ENCODE assay signal across 9 cellular contexts in the genomic region with DNA sequence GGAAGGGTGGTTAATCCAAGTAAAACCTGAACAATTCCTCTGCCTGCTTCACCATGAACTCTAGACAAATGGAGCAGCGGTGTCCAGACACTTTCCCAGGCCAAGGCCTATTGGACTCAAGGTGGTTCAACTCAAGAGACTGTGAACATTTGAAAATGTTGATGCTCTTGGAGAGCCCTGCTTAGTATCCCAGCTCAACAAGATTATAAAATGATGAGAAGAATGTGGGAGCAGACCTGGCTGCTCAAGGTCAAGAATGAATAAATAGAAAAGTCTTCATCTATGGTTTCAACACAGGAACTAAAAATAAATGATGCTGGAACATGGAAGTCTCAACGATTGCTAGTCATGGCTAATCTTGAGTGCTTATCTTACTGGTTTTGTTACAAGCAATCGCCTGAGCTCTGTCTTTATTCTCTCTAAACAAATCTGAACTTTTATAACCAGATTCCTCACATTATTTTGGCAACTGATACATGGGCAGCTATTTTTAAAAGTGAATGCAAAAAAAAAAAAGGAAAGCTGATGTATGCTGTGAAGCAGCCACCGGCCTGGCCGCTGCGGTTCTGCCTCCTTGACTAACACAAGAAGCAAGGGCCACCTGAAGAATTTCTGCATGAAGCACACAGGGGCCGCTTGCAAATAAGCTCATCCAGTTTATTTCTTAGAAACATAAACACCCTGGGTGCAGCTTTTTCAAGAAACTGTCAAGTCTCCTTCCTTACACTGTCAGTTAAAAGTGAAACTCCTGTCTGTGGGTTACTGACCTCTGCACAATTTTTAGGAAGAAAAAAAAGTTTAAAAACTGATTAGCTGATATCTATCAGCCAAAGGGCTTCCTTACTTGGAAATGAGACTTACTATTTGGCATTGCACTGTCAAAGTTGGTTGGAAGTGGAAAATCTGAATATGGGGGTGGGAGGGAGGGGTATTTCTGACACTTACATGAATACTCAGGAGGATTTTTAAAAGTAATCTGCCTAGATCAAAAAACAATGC.
DNase-seq lines count a peak whose midpoint lies in the region; ATAC-seq and TF ChIP-seq lines count a peak whose summit lies in the region.
"Had no signal": no experiment of that assay in that cellular context is flagged by ENCODE, and none has a peak within 500 bp of the region (broad histone marks: within the 10 kb centered on the region; RNA-seq: fewer than 3 reads in every experiment).

No MANE protein-coding gene starts in this region.

- no peaks in the 10 kb centered on the region for H3K9me3 Mint-ChIP-seq in activated naive CD4-positive, alpha-beta T cell treated with anti-CD3 and anti-CD28 coated beads, Interleukin-2, amount 10 ng/mL, durations not matched to agents 7 days and 5 days

- TF ChIP-seq CTCF in lower lobe of right lung (IDR thresholded peaks at IDR 0.05) = no peak
- TF ChIP-seq CTCF in upper lobe of left lung (IDR thresholded peaks at IDR 0.05) = no peak

- no peak for TF ChIP-seq EP300 in upper lobe of left lung (IDR thresholded peaks at IDR 0.05)

- H3K36me3 ChIP-seq in lower lobe of right lung = no peaks in the 10 kb centered on the region
- H3K36me3 ChIP-seq in upper lobe of left lung = no peaks in the 10 kb centered on the region
- H3K36me3 ChIP-seq: WERI-Rb-1 had no signal

- peak overlapping the region; percentile 71 for H3K4me3 Mint-ChIP-seq in activated naive CD4-positive, alpha-beta T cell treated with anti-CD3 and anti-CD28 coated beads, Interleukin-2, amount 10 ng/mL, durations not matched to agents 7 days and 5 days

- DNase-seq in activated effector memory CD4-positive, alpha-beta T cell treated with anti-CD3 and anti-CD28 coated beads, Interleukin-2, amount 50 U/mL, for 16 hours = peak; percentile 68
- DNase-seq in activated effector memory CD4-positive, alpha-beta T cell treated with Interleukin-2 at 50 U/mL for 16 hours = no peak
- DNase-seq in activated naive CD4-positive, alpha-beta T cell treated with anti-CD3 and anti-CD28 coated beads, Interleukin-2, amount 10 ng/mL, durations not matched to agents 7 days and 5 days = peak; percentile 50
- no peak for DNase-seq in lower lobe of right lung
- DNase-seq in upper lobe of left lung = peak in 1 of 2 donors; percentile 41
- DNase-seq in DMS 273 (lab: John Stamatoyannopoulos, UW; ENCODE audit: unreplicated experiment) = no peak
- no peak for DNase-seq in DMS153 treated with DMSO at 0.1 percent for 48 hours (lab: John Stamatoyannopoulos, UW; ENCODE audit: unreplicated experiment)

- CTCF ChIA-PET in activated naive CD4-positive, alpha-beta T cell treated with anti-CD3 and anti-CD28 coated beads, Interleukin-2, amount 10 ng/mL, durations not matched to agents 7 days and 5 days (lab: Charles Lee) = interaction anchor here (0.6 to 1.7 kb wide), 6 partner anchors 67 to 426 kb away, joined by 3 to 14 read pairs (median 6); no protein-coding TSS in a partner anchor

- H3K27me3 Mint-ChIP-seq in activated naive CD4-positive, alpha-beta T cell treated with anti-CD3 and anti-CD28 coated beads, Interleukin-2, amount 10 ng/mL, durations not matched to agents 7 days and 5 days = no peaks in the 10 kb centered on the region

- intact Hi-C loops in lower lobe of right lung (cut with DNase I) = no loop called here

- ATAC-seq in lower lobe of right lung (no peak), upper lobe of left lung (ENCODE audit: low FRiP score in 2 of 2) (no peak), GM18873 (IDR thresholded peaks at IDR 0.05; ENCODE audit: low FRiP score, unreplicated experiment) (no peak)

- H3K36me3 Mint-ChIP-seq in activated naive CD4-positive, alpha-beta T cell treated with anti-CD3 and anti-CD28 coated beads, Interleukin-2, amount 10 ng/mL, durations not matched to agents 7 days and 5 days = peaks cover 2% of the 10 kb centered on the region

- 26 to 36% methylated on average over 7 of the region's 7 CpGs for WGBS in upper lobe of left lung, 2 donors

- H3K4me1 ChIP-seq in lower lobe of right lung = peaks cover 74% of the 10 kb centered on the region
- H3K4me1 ChIP-seq in upper lobe of left lung = peaks cover 52 to 69% (median 60%) of the 10 kb centered on the region in 4 donors

- H3K4me1 Mint-ChIP-seq in activated naive CD4-positive, alpha-beta T cell treated with anti-CD3 and anti-CD28 coated beads, Interleukin-2, amount 10 ng/mL, durations not matched to agents 7 days and 5 days = peaks cover 88% of the 10 kb centered on the region

- H3K27me3 ChIP-seq in lower lobe of right lung (ENCODE audit: low read depth) (no peaks in the 10 kb centered on the region), upper lobe of left lung (no peaks in the 10 kb centered on the region)

- H3K27ac ChIP-seq in lower lobe of right lung (peak overlapping the region; percentile 54), upper lobe of left lung (peak overlapping the region; percentile 24 to 80 (median 52))
- H3K27ac ChIP-seq: WERI-Rb-1 had no signal

- H3K27ac Mint-ChIP-seq in activated naive CD4-positive, alpha-beta T cell treated with anti-CD3 and anti-CD28 coated beads, Interleukin-2, amount 10 ng/mL, durations not matched to agents 7 days and 5 days = peak overlapping the region; percentile 96

- no peak for TF ChIP-seq POLR2A in upper lobe of left lung (IDR thresholded peaks at IDR 0.05)

- H3K4me3 ChIP-seq in lower lobe of right lung (peak overlapping the region; percentile 14), upper lobe of left lung (peak overlapping the region in 2 of 4 donors; percentile 7 to 21)

- no peaks in the 10 kb centered on the region for H3K9me3 ChIP-seq in lower lobe of right lung
- no peaks in the 10 kb centered on the region for H3K9me3 ChIP-seq in upper lobe of left lung

Comparison
In these comparisons a context has a peak if more than half of its experiments do, and no peak if none do; other contexts are left out.
1. DNase-seq: peak in activated effector memory CD4-positive, alpha-beta T cell treated with anti-CD3 and anti-CD28 coated beads, Interleukin-2, amount 50 U/mL, for 16 hours (single experiment) and activated naive CD4-positive, alpha-beta T cell treated with anti-CD3 and anti-CD28 coated beads, Interleukin-2, amount 10 ng/mL, durations not matched to agents 7 days and 5 days (single experiment); none in activated effector memory CD4-positive, alpha-beta T cell treated with Interleukin-2 at 50 U/mL for 16 hours (single experiment), lower lobe of right lung (single experiment), DMS 273 (single experiment) and DMS153 treated with DMSO at 0.1 percent for 48 hours (single experiment).